ENCODE assay signal across 8 cellular contexts in the genomic region with DNA sequence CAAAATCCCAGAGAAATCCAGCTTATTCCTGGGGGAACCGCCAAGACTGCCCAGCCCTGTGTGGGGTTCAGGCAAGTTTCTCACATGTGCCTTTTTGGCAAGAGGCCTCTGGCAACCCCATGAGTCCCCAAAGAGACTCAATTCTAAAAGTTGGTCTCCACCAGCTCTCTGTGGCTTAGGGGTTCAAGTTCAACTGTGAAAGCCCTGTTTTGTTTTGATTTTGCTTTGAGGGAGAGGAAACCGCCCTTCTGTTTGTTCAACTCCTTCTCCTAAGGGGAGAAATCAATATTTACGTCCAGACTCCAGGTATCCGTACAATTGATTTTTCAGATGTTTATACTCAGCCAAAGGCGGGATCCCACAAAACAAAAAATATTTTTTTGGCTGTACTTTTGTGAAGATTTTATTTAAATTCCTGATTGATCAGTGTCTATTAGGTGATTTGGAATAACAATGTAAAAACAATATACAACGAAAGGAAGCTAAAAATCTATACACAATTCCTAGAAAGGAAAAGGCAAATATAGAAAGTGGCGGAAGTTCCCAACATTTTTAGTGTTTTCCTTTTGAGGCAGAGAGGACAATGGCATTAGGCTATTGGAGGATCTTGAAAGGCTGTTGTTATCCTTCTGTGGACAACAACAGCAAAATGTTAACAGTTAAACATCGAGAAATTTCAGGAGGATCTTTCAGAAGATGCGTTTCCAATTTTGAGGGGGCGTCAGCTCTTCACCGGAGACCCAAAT. TPM values are rescaled to one million over a fixed set of nuclear protein-coding genes. Genes with fewer than 3 reads are reported as not detected.
DNase-seq lines count a peak whose midpoint lies in the region; ATAC-seq, FAIRE-seq and TF ChIP-seq lines count a peak whose summit lies in the region.

No MANE protein-coding gene starts in this region.

- H4K20me1 ChIP-seq in IMR-90 (ENCODE audit: insufficient read depth, low read length) (peaks cover 28% of the 10 kb centered on the region; the same call in 1 of the 2 replicates), HepG2 (ENCODE audit: insufficient read depth, low read length) (peaks cover 32% of the 10 kb centered on the region)

- H3K14ac ChIP-seq in IMR-90 (replicated peaks; ENCODE audit: low read depth, low read length), result peak overlapping the region; percentile 95

- DNase-seq in IMR-90 (no peak), MCF 10A (ENCODE audit: unreplicated experiment) (peak; percentile 71), HepG2 (ENCODE audit: low spot score) (peak; percentile 81), testis (peak; percentile 71), GM10266 (ENCODE audit: extremely low spot score) (no peak), germinal center (ENCODE audit: low spot score) (no peak)
- DNase-seq in activated CD8-positive, alpha-beta memory T cell treated with anti-CD3 and anti-CD28 coated beads for 24 hours, result no peak

- peaks cover 10% of the 10 kb centered on the region for H3K36me3 ChIP-seq in ACC112 (ENCODE audit: insufficient read depth, low read length)
- peaks cover 1% of the 10 kb centered on the region for H3K36me3 ChIP-seq in IMR-90 (ENCODE audit: control insufficient read depth, insufficient read depth, low read length)
- H3K36me3 ChIP-seq in HepG2 (replicated peaks in 1 of 2; ENCODE audit: control insufficient read depth in 1 of 2, insufficient read depth in 2 of 2, low read length in 2 of 2), result peaks cover under 1 to 6% of the 10 kb centered on the region in 2 experiments; a peak in 2 of 5 replicates
- H3K36me3 ChIP-seq in testis (ENCODE audit: low read depth, missing control alignments), result no peaks in the 10 kb centered on the region

- peak overlapping the region; percentile 54; the same call in 2 of the 3 replicates for H2BK15ac ChIP-seq in IMR-90 (ENCODE audit: low read depth, low read length)

- peak overlapping the region; percentile 94 for H2BK120ac ChIP-seq in IMR-90 (ENCODE audit: low read depth, low read length)

- H3K27ac ChIP-seq in ACC112 (ENCODE audit: low read depth, low read length) (peak overlapping the region; percentile 94), IMR-90 (ENCODE audit: insufficient read depth, low read length) (peak overlapping the region; percentile 78), HepG2 (ENCODE audit: extremely low read length, insufficient read depth, low read length) (peak overlapping the region; percentile 97), testis (peak overlapping the region; percentile 80 to 94)

- TF ChIP-seq EP300 in HepG2 (IDR thresholded peaks at IDR 0.05; ENCODE audit: low read depth in 2 of 2, low read length in 2 of 2) (peak in 1 of 2 experiments; percentile 77; a peak in 2 of 4 replicates), HepG2 (CRISPR knock-in tag; IDR thresholded peaks at IDR 0.05; ENCODE audit: borderline replicate concordance) (no peak)

- no peak for FAIRE-seq in HepG2 (lab: Jason Lieb, UNC)

- H2AK5ac ChIP-seq in IMR-90 (ENCODE audit: low read depth, low read length), result no peak overlapping the region; the same call in 1 of the 2 replicates

- no peaks in the 10 kb centered on the region for H3K27me3 Mint-ChIP-seq in MCF 10A (ENCODE audit: insufficient read depth, unreplicated experiment)

- H2BK5ac ChIP-seq in IMR-90 (ENCODE audit: low read depth, low read length, poor library complexity, severe bottlenecking), result peak overlapping the region; percentile 88

- peak overlapping the region; percentile 89; the same call in 1 of the 2 replicates for H2BK20ac ChIP-seq in IMR-90 (ENCODE audit: low read depth, low read length)

- H2AFZ ChIP-seq in ACC112 (ENCODE audit: low read length, unreplicated experiment) (peak overlapping the region; percentile 39), IMR-90 (replicated peaks; ENCODE audit: low read length, poor library complexity) (peak overlapping the region; percentile 87), HepG2 (ENCODE audit: low read length) (no peak overlapping the region)

- TF ChIP-seq RAD21 in IMR-90 (IDR thresholded peaks at IDR 0.05; ENCODE audit: low read length), result no peak
- no peak for TF ChIP-seq RAD21 in HepG2 (CRISPR knock-in tag; IDR thresholded peaks at IDR 0.05)

- H3K4me3 ChIP-seq in ACC112 (ENCODE audit: low read depth, low read length) (peak overlapping the region; percentile 99), IMR-90 (ENCODE audit: insufficient read depth, low read depth, low read length) (peak overlapping the region; percentile 54), HepG2 (replicated peaks in 1 of 3; ENCODE audit: insufficient read depth in 1 of 3, low read depth in 2 of 3, low read length in 3 of 3) (peak overlapping the region; percentile 81 to 93 (median 93)), testis (peak overlapping the region; percentile 64 to 67)

- H3K4me1 ChIP-seq in ACC112 (ENCODE audit: control insufficient read depth, insufficient read depth, low read length, unreplicated experiment), result peaks cover 25% of the 10 kb centered on the region
- peaks cover 12% of the 10 kb centered on the region for H3K4me1 ChIP-seq in IMR-90 (ENCODE audit: control insufficient read depth, insufficient read depth, low read length)
- H3K4me1 ChIP-seq in HepG2 (ENCODE audit: insufficient read depth, low read length), result peaks cover 59% of the 10 kb centered on the region
- H3K4me1 ChIP-seq in testis, result peaks cover 47% of the 10 kb centered on the region

- H4K91ac ChIP-seq in IMR-90 (ENCODE audit: insufficient read depth, low read depth, low read length), result peak overlapping the region; percentile 74

- H3K79me1 ChIP-seq in IMR-90 (ENCODE audit: low read depth in 1 of 2, low read length in 2 of 2), result peaks cover 3 to 49% of the 10 kb centered on the region in 2 experiments

- TF ChIP-seq CTCF in IMR-90 (conservative IDR thresholded peaks at IDR 0.05; ENCODE audit: low read depth, low read length) (no peak), MCF 10A (IDR thresholded peaks at IDR 0.05; ENCODE audit: unreplicated experiment) (no peak), HepG2 (CRISPR knock-in tag; IDR thresholded peaks at IDR 0.05) (no peak), testis (IDR thresholded peaks at IDR 0.05) (no peak), GM10266 (IDR thresholded peaks at IDR 0.05; ENCODE audit: control insufficient read depth, insufficient read depth, low read depth, missing control alignments) (no peak)

- peak overlapping the region; percentile 79 for H4K5ac ChIP-seq in IMR-90 (ENCODE audit: low read depth, low read length)

- H3K4me2 ChIP-seq in IMR-90 (ENCODE audit: low read depth, low read length) (peak overlapping the region; percentile 87), HepG2 (ENCODE audit: low read depth, low read length) (peak overlapping the region; percentile 86)

- POLR2A ChIA-PET in IMR-90 (lab: Charles Lee; ENCODE audit: unreplicated experiment) (interaction anchor here (0.6 kb wide), 1 partner anchor 13 kb away, joined by 3 read pairs; no protein-coding TSS in a partner anchor), MCF 10A (lab: Yijun Ruan, JAX) (interaction anchor here (0.6 to 5.2 kb wide), 33 partner anchors 7 to 1704 kb away, joined by 3 to 73 read pairs (median 4); a partner anchor contains a TSS), HepG2 (lab: Yijun Ruan, JAX) (interaction anchor here (0.8 to 2.5 kb wide), 8 partner anchors 10 to 253 kb away, joined by 3 to 8 read pairs (median 3); a partner anchor contains a TSS)

- peak overlapping the region; percentile 21 to 89 for H4K8ac ChIP-seq in IMR-90 (ENCODE audit: low read depth in 2 of 2, low read length in 2 of 2)

- peak overlapping the region; percentile 99 for H3K27ac Mint-ChIP-seq in MCF 10A (ENCODE audit: low read depth, unreplicated experiment)

- H3K79me2 ChIP-seq in ACC112 (ENCODE audit: control insufficient read depth, insufficient read depth, low read length, unreplicated experiment) (peaks cover 24% of the 10 kb centered on the region), HepG2 (ENCODE audit: insufficient read depth, low read length) (peaks cover 41% of the 10 kb centered on the region)

- no TSS peak for BruUV-seq in IMR-90 (replicated peaks; lab: Mats Ljungman, UMichigan)
- BruUV-seq in MCF 10A (replicated peaks; lab: Mats Ljungman, UMichigan), result no TSS peak
- BruUV-seq in HepG2 (replicated peaks; lab: Mats Ljungman, UMichigan), result no TSS peak

- intact Hi-C loops in IMR-90 (cut with micrococcal nuclease), result loop anchor here (1.0 kb wide), 1 partner anchor 52 kb away; no protein-coding TSS in a partner anchor
- intact Hi-C loops in MCF 10A (cut with micrococcal nuclease), result loop anchor here (1.0 to 5.0 kb wide), 3 partner anchors 38 to 151 kb away; no protein-coding TSS in a partner anchor
- intact Hi-C loops in HepG2 (cut with micrococcal nuclease; ENCODE audit: unreplicated experiment), result no loop called here
- intact Hi-C loops in testis (cut with DNase I; ENCODE audit: low total_unique reads), result no loop called here

- H3K9me3 ChIP-seq in IMR-90 (ENCODE audit: control insufficient read depth, insufficient read depth, low read length) (no peaks in the 10 kb centered on the region), HepG2 (ENCODE audit: low read length) (no peaks in the 10 kb centered on the region), testis (no peaks in the 10 kb centered on the region)

- H3K56ac ChIP-seq in IMR-90 (ENCODE audit: extremely low read depth, insufficient read depth, low read length), result peak overlapping the region; percentile 74; the same call in 1 of the 2 replicates

- no peak for ATAC-seq in IMR-90 (ENCODE audit: low read depth)
- no peak for ATAC-seq in HepG2

- H3K4ac ChIP-seq in IMR-90 (ENCODE audit: low read depth, low read length), result peak overlapping the region; percentile 92

- peak overlapping the region; percentile 40 for H3K9ac ChIP-seq in IMR-90 (ENCODE audit: low read depth, low read length)
- H3K9ac ChIP-seq in HepG2 (ENCODE audit: insufficient read depth, low read depth, low read length), result peak overlapping the region; percentile 98

- TF ChIP-seq POLR2A in IMR-90 (IDR thresholded peaks at IDR 0.05; ENCODE audit: low read depth, low read length) (no peak), HepG2 (IDR thresholded peaks at IDR 0.05; ENCODE audit: insufficient read depth in 1 of 2, low read depth in 2 of 2, low read length in 2 of 2) (no peak), testis (IDR thresholded peaks at IDR 0.05) (no peak)

- H3K36me3 Mint-ChIP-seq in MCF 10A (ENCODE audit: insufficient read depth, unreplicated experiment), result peaks cover 46% of the 10 kb centered on the region

- peak overlapping the region; percentile 98 for H3K23ac ChIP-seq in IMR-90 (ENCODE audit: low read depth, low read length)

- H3K9me1 ChIP-seq in IMR-90 (ENCODE audit: insufficient read depth, low read length), result peaks cover 8% of the 10 kb centered on the region

- dilution Hi-C loops in IMR-90 (cut with HindIII; ENCODE audit: low sequenced_read_pairs, unreplicated experiment), result no loop called here

- H3K4me3 Mint-ChIP-seq in MCF 10A (ENCODE audit: unreplicated experiment), result peak overlapping the region; percentile 92

- peak overlapping the region; percentile 80 for H2AK9ac ChIP-seq in IMR-90 (replicated peaks; ENCODE audit: low read depth, low read length, poor library complexity)

- peaks cover 6% of the 10 kb centered on the region for H3K4me1 Mint-ChIP-seq in MCF 10A (ENCODE audit: insufficient read depth, unreplicated experiment)

- H3K27me3 ChIP-seq in ACC112 (ENCODE audit: insufficient read depth, low read length), result no peaks in the 10 kb centered on the region
- H3K27me3 ChIP-seq in IMR-90 (ENCODE audit: control insufficient read depth, insufficient read depth, low read length), result no peaks in the 10 kb centered on the region
- H3K27me3 ChIP-seq in HepG2 (ENCODE audit: control insufficient read depth in 1 of 2, insufficient read depth in 2 of 2, low read length in 2 of 2), result no peaks in the 10 kb centered on the region; a peak in 1 of 5 replicates
- no peaks in the 10 kb centered on the region for H3K27me3 ChIP-seq in testis

- WGBS in IMR-90 (ENCODE audit: extremely low coverage in 2 of 2, insufficient read length in 1 of 2), 2 experiments, result 4% methylated on average over 5 of the region's 11 CpGs; no CpG with 5 or more reads in 1 of the 2 experiments
- WGBS in HepG2 (ENCODE audit: low lambda C conversion rate), result under 1% methylated on average over 11 of the region's 11 CpGs
- WGBS in testis, 2 donors, result 23 to 25% methylated on average over 11 of the region's 11 CpGs

- in situ Hi-C loops in IMR-90 (cut with MboI; ENCODE audit: low sequenced_read_pairs), result no loop called here
- in situ Hi-C loops in HepG2 (cut with HindIII; ENCODE audit: extremely low pct_ligation_motif_present, low pct_unique_long_range_greater_than_20kb), result no loop called here

- no peaks in the 10 kb centered on the region for H3K9me3 Mint-ChIP-seq in MCF 10A (ENCODE audit: unreplicated experiment)

- H3K18ac ChIP-seq in IMR-90 (ENCODE audit: low read depth, low read length), result peak overlapping the region; percentile 93

- CTCF ChIA-PET in IMR-90 (lab: Yijun Ruan, JAX), result no interaction called here
- CTCF ChIA-PET in MCF 10A (lab: Yijun Ruan, JAX), result interaction anchor here (0.7 to 4.0 kb wide), 5 partner anchors 18 to 149 kb away, joined by 3 to 31 read pairs (median 4); no protein-coding TSS in a partner anchor
- CTCF ChIA-PET in HepG2 (lab: Yijun Ruan, JAX; ENCODE audit: low intra/inter-chr PET ratio, low total read pairs), result no interaction called here

RNA-seq across cellular contexts. Expression of a gene that starts 0.6 kb away (rescaled TPM):
- total RNA-seq in IMR-90 (2012; rRNA removed) (40.5 and 45.2 TPM in 2 replicates), MCF 10A (2022) (126 and 127 TPM in 2 replicates), HepG2 (2016; rRNA removed; fragmentation: Illumina TruSeq; extraction: Trizol) (24.0 and 51.6 TPM in 2 replicates), testis (10 to 100 TPM; 12.5 to 19.0 TPM)
- polyA plus RNA-seq in IMR-90 (2012; rRNA removed) (53.8 and 61.2 TPM in 2 replicates), HepG2 (2011; rRNA removed) (92.5 and 135 TPM in 2 replicates), testis (ENCODE audit: insufficient read depth, low read depth, low replicate concordance) (20.1 TPM)
- polyA plus RNA-seq in IMR-90 (2012; cell fraction: cytosol; rRNA removed), result 43.2 and 44.9 TPM in 2 replicates
- 51.0 and 64.7 TPM in 2 replicates for polyA plus RNA-seq in IMR-90 (2012; cell fraction: nucleus; rRNA removed; ENCODE audit: low replicate concordance)
- total RNA-seq in HepG2 (2016; cell fraction: cytosol; rRNA removed; fragmentation: Illumina TruSeq; extraction: Trizol; ENCODE audit: low read depth), result 18.8 and 19.8 TPM in 2 replicates
- total RNA-seq in HepG2 (2016; cell fraction: insoluble cytoplasmic fraction; rRNA removed; fragmentation: Illumina TruSeq; extraction: Trizol), result 20.6 and 54.1 TPM in 2 replicates
- 25.2 and 30.7 TPM in 2 replicates for total RNA-seq in HepG2 (2016; cell fraction: membrane; rRNA removed; fragmentation: Illumina TruSeq; extraction: Trizol)
- 55.9 and 71.2 TPM in 2 replicates for total RNA-seq in HepG2 (2016; cell fraction: nucleus; rRNA removed; fragmentation: Illumina TruSeq; extraction: Trizol)
- polyA plus RNA-seq in HepG2 (2011; cell fraction: cytosol; rRNA removed), result 45.7 and 58.8 TPM in 2 replicates
- polyA plus RNA-seq in HepG2 (2011; cell fraction: nucleus; rRNA removed), result 95.8 and 112 TPM in 2 replicates
- polyA plus RNA-seq in HepG2 (2012), result 45.0 and 107 TPM in 2 replicates
- polyA plus RNA-seq in HepG2 (2016; cell fraction: cytosol; fragmentation: Illumina TruSeq; extraction: Trizol; ENCODE audit: low read depth), result 3.2 and 4.4 TPM in 2 replicates
- 11.3 and 19.1 TPM in 2 replicates for polyA plus RNA-seq in HepG2 (2016; cell fraction: insoluble cytoplasmic fraction; fragmentation: Illumina TruSeq; extraction: Trizol; ENCODE audit: low read depth)
- 6.6 and 7.9 TPM in 2 replicates for polyA plus RNA-seq in HepG2 (2016; cell fraction: membrane; fragmentation: Illumina TruSeq; extraction: Trizol; ENCODE audit: low read depth)
- polyA plus RNA-seq in HepG2 (2016; cell fraction: nucleus; fragmentation: Illumina TruSeq; extraction: Trizol; ENCODE audit: insufficient read depth, low read depth), result 79.1 and 81.9 TPM in 2 replicates
- 183 and 246 TPM in 2 replicates for polyA minus RNA-seq in HepG2 (2011; rRNA and poly(A)+ RNA removed; ENCODE audit: low replicate concordance)
- polyA minus RNA-seq in HepG2 (2011; cell fraction: cytosol; rRNA and poly(A)+ RNA removed), result 98.4 and 116 TPM in 2 replicates
- 110 and 155 TPM in 2 replicates for polyA minus RNA-seq in HepG2 (2011; cell fraction: nucleus; rRNA and poly(A)+ RNA removed)

Comparison
In these comparisons a context has a peak if more than half of its experiments do, and no peak if none do; other contexts are left out.
1. DNase-seq: peak in MCF 10A (single experiment), HepG2 (single experiment) and testis (single experiment); none in IMR-90 (single experiment), GM10266 (single experiment), activated CD8-positive, alpha-beta memory T cell treated with anti-CD3 and anti-CD28 coated beads for 24 hours (single experiment) and germinal center (single experiment).
2. intact Hi-C loops: an anchor here in IMR-90 (1.0 kb wide) and MCF 10A (1.0 to 5.0 kb wide); none called in HepG2 and testis.
3. Peak in every context shown above with its lines, with median percentiles within 50 percentile points of each other: H3K27ac ChIP-seq and H3K4me3 ChIP-seq.